Comparison of ENCODE assay signal across 1 cellular context in the genomic region with DNA sequence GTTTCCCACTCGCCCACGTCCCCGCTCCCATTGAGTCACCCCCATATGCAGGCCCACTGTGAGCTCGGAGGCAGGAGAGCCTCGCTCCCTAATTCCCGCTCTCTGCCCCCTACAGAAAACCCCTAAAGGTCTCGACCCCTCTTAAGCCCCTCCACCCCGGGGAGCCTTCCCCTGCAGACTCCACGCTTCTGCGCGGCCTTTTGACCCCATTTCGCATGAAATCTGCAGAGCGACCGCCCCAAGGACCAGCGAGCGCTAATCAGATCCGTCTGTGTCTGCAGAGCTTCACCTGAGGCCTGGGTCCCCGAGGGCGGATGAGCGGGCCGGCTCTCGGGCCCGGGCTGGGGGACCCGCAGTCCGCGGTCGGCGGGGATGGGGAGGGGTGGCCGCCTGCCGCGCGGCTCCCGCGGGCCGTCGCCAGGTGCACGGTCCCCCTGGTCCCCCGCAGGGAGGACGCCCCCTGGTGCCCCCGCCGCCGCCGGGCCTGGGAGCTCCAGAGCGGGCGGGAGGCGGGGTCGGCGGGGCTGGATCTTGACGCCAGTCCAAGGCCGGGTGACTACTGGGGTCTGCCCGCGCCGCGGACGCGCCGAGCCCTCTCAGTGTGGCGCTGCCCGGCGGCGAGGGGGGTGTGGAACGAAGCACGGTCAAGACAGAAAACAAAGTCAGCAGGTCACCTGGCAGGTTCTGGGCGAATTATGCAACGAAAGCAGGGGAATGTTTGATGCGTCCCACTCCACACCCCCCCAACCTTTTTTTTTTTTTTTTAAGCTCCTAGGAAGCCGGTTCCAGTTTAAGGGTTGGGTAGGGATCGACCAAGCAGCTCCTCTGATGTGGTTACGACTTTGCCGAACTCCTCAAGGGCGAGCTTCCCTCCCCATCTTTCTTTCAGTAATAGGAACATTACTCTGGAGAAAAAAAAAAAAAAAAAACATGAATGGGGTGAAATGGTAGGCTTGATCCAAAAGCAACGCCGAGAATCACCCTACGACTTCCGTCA.
TF ChIP-seq lines count a peak whose summit lies in the region.

No MANE protein-coding gene starts in this region.

TF ChIP-seq in liver, 16 proteins besides CTCF, POLR2A, EP300 and RAD21 (continued from another document):
- TF ChIP-seq, protein P1, sequence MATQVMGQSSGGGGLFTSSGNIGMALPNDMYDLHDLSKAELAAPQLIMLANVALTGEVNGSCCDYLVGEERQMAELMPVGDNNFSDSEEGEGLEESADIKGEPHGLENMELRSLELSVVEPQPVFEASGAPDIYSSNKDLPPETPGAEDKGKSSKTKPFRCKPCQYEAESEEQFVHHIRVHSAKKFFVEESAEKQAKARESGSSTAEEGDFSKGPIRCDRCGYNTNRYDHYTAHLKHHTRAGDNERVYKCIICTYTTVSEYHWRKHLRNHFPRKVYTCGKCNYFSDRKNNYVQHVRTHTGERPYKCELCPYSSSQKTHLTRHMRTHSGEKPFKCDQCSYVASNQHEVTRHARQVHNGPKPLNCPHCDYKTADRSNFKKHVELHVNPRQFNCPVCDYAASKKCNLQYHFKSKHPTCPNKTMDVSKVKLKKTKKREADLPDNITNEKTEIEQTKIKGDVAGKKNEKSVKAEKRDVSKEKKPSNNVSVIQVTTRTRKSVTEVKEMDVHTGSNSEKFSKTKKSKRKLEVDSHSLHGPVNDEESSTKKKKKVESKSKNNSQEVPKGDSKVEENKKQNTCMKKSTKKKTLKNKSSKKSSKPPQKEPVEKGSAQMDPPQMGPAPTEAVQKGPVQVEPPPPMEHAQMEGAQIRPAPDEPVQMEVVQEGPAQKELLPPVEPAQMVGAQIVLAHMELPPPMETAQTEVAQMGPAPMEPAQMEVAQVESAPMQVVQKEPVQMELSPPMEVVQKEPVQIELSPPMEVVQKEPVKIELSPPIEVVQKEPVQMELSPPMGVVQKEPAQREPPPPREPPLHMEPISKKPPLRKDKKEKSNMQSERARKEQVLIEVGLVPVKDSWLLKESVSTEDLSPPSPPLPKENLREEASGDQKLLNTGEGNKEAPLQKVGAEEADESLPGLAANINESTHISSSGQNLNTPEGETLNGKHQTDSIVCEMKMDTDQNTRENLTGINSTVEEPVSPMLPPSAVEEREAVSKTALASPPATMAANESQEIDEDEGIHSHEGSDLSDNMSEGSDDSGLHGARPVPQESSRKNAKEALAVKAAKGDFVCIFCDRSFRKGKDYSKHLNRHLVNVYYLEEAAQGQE (IDR thresholded peaks at IDR 0.05): no peak
